25 cellular contexts compared by ENCODE assay signal in the genomic region with DNA sequence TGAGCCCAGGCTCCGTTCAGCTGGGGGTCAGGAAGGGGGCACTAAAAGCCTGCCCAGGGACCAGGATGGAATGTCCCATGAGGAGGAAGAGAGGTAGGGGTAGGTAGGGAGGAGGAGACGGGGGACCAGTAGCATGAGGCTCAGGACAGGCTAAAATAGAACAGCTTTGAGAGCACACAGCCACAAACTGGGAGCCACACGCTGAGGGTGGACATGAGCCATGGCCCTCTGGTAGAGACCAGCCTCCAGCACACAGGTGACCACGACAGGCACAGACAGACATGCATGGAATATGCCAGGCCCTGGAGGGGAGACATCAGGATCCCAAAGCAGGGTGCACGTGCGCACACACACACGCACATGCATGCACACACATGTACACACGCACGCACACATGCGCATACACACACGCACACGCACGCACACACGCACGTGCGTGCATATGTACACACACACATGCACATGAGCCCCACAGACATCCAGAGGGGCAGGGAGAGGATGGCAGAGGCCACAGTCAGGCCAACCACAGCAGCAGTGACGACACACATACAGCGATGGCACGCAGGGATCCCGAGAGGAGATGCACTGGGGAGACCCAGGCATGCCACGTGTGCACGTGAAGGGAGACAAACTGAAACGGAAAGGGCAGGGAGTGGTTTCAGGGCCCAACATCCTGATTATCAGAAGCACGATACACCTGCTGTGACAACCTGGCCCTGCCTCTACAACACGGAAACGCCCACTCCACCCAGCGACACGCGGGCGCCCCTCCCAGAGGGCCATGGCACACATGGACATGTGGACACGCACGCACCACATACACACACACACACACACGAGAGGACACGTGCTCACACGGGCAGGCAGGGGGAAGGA. TPM values are rescaled to one million over a fixed set of nuclear protein-coding genes. Genes with fewer than 3 reads are reported as not detected.
DNase-seq lines count a peak whose midpoint lies in the region; ATAC-seq, FAIRE-seq and TF ChIP-seq lines count a peak whose summit lies in the region.
"Had no signal": no experiment of that assay in that cellular context is flagged by ENCODE, and none has a peak within 500 bp of the region (broad histone marks: within the 10 kb centered on the region; RNA-seq: fewer than 3 reads in every experiment).

No MANE protein-coding gene starts in this region.

- H3K4me2 ChIP-seq in neuronal stem cell (ENCODE audit: insufficient read depth, low read length, poor library complexity, severe bottlenecking): no peak overlapping the region

- peak overlapping the region; percentile 26 for H3K4ac ChIP-seq in neuronal stem cell (ENCODE audit: low read length)

- in situ Hi-C loops in G401 (cut with HindIII; ENCODE audit: low sequenced_read_pairs): no loop called here

- DNase-seq in NCI-H2029 (lab: John Stamatoyannopoulos, UW): peak; percentile 79
- DNase-seq in NCI-H2029 treated with DMSO at 0.1 percent for 48 hours (lab: John Stamatoyannopoulos, UW): no peak
- DNase-seq in G401 (ENCODE audit: low spot score): peak; percentile 68
- no peak for DNase-seq in bronchial epithelial cell (ENCODE audit: low read depth)
- DNase-seq in neuronal stem cell (ENCODE audit: low spot score): no peak
- DNase-seq in T-helper 17 cell: no peak
- DNase-seq in kidney tubule cell (ENCODE audit: low spot score): no peak
- DNase-seq in NCI-H2107 (lab: John Stamatoyannopoulos, UW): no peak
- DNase-seq: activated CD8-positive, alpha-beta T cell treated with anti-CD3 and anti-CD28 coated beads, Interleukin-2, amount 10 ng/mL, durations not matched to agents 7 days and 5 days; activated naive CD4-positive, alpha-beta T cell; activated T-cell treated with anti-CD3 and anti-CD28 coated beads, Interleukin-2, amount 50 U/mL, for 24 hours; amygdala; central memory CD4-positive, alpha-beta T cell; effector CD8-positive, alpha-beta T cell; NCI-H1105; NCI-H2171 treated with DMSO at 0.1 percent for 48 hours; NK-92 treated with Interleukin-12 subunit alpha and Interleukin-12 subunit beta, amount 100 ng/mL, for 24 hours; T-helper 9 cell had no signal

- H2AK5ac ChIP-seq in neuronal stem cell (ENCODE audit: low read depth, low read length): peak overlapping the region; percentile 56

- no peaks in the 10 kb centered on the region for H3K4me1 Mint-ChIP-seq in T-helper 17 cell

- TF ChIP-seq CTCF in bronchial epithelial cell (IDR thresholded peaks at IDR 0.05; ENCODE audit: insufficient read depth, low read length, severe bottlenecking): no peak

- H2BK120ac ChIP-seq in neuronal stem cell (ENCODE audit: low read depth, low read length): no peak overlapping the region

- H3K36me3 ChIP-seq in bronchial epithelial cell (ENCODE audit: control insufficient read depth, insufficient read depth, low read length) (peaks cover 1% of the 10 kb centered on the region), neuronal stem cell (replicated peaks in 1 of 2; ENCODE audit: control insufficient read depth in 2 of 2, insufficient read depth in 2 of 2, low read length in 2 of 2) (no peaks in the 10 kb centered on the region)
- H3K36me3 ChIP-seq: neutrophil had no signal

- peak overlapping the region; percentile 62 for H3K18ac ChIP-seq in neuronal stem cell (ENCODE audit: low read length)

- H3K36me3 Mint-ChIP-seq in T-helper 17 cell (ENCODE audit: low read depth): no peaks in the 10 kb centered on the region

- H2BK15ac ChIP-seq in neuronal stem cell (ENCODE audit: low read length): peak overlapping the region; percentile 80

- H2BK5ac ChIP-seq in neuronal stem cell (ENCODE audit: low read length): no peak overlapping the region

- no peak overlapping the region for H3K4me3 ChIP-seq in bronchial epithelial cell (ENCODE audit: low read depth, low read length)
- H3K4me3 ChIP-seq in neuronal stem cell (ENCODE audit: low read length in 2 of 2): peak overlapping the region in 1 of 2 donors; percentile 53

- H3K9ac ChIP-seq in neuronal stem cell (ENCODE audit: low read depth, low read length, poor library complexity): peak overlapping the region; percentile 73

- no peak overlapping the region for H2AFZ ChIP-seq in neuronal stem cell (ENCODE audit: low read length)

- FAIRE-seq in bronchial epithelial cell (lab: Jason Lieb, UNC): peak; percentile 28
- FAIRE-seq: A204.1, frontal cortex, RCC 7860 had no signal

- peak overlapping the region; percentile 76 for H2BK12ac ChIP-seq in neuronal stem cell (ENCODE audit: low read length)

- no peaks in the 10 kb centered on the region for H3K79me1 ChIP-seq in neuronal stem cell (ENCODE audit: low read depth, low read length)

- no peak overlapping the region for H3K27ac ChIP-seq in neuronal stem cell (replicated peaks; ENCODE audit: low read length)
- H3K27ac ChIP-seq: neutrophil had no signal

- H3K27me3 Mint-ChIP-seq in T-helper 17 cell: peaks cover 38% of the 10 kb centered on the region

- ATAC-seq in T-helper 17 cell: no peak
- ATAC-seq: activated CD8-positive, alpha-beta T cell treated with anti-CD3 and anti-CD28 coated beads, Interleukin-2, amount 10 ng/mL, durations not matched to agents 7 days and 5 days; SK-N-SH treated with all-trans-retinoic acid at 6 μM for 48 hours had no signal

- H3K27ac Mint-ChIP-seq in T-helper 17 cell: no peak overlapping the region
- H3K27ac Mint-ChIP-seq: activated CD8-positive, alpha-beta T cell treated with anti-CD3 and anti-CD28 coated beads, Interleukin-2, amount 10 ng/mL, durations not matched to agents 7 days and 5 days; activated T-cell treated with anti-CD3 and anti-CD28 coated beads, Interleukin-2, amount 50 U/mL, for 24 hours had no signal

- no CpG with 5 or more reads among the region's 35 CpGs for WGBS in neuronal stem cell (ENCODE audit: extremely low coverage in 2 of 2, insufficient read length in 2 of 2, insufficient replicate concordance in 1 of 2), 2 donors

- H3K9me3 ChIP-seq in neuronal stem cell (replicated peaks in 1 of 2; ENCODE audit: control insufficient read depth in 2 of 2, insufficient read depth in 1 of 2, low read depth in 1 of 2, low read length in 2 of 2): peaks cover 0 to 3% of the 10 kb centered on the region in 2 donors
- H3K9me3 ChIP-seq in T-helper 17 cell (ENCODE audit: control insufficient read depth, low read length, poor library complexity, severe bottlenecking): no peaks in the 10 kb centered on the region
- H3K9me3 ChIP-seq: Caco-2, neutrophil had no signal

- peaks cover 4 to 19% of the 10 kb centered on the region in 2 donors for H3K4me1 ChIP-seq in neuronal stem cell (ENCODE audit: control insufficient read depth in 2 of 2, insufficient read depth in 1 of 2, low read depth in 1 of 2, low read length in 2 of 2)

- H3K14ac ChIP-seq in neuronal stem cell (ENCODE audit: low read length): peak overlapping the region; percentile 57

- H3K27me3 ChIP-seq in bronchial epithelial cell (ENCODE audit: control insufficient read depth, insufficient read depth, low read length) (peaks cover 3% of the 10 kb centered on the region), neuronal stem cell (ENCODE audit: control insufficient read depth in 3 of 3, insufficient read depth in 3 of 3, low read depth in 1 of 3, low read length in 3 of 3) (peaks cover 0 to 9% (median 0%) of the 10 kb centered on the region in 3 experiments)

- no peak overlapping the region for H4K91ac ChIP-seq in neuronal stem cell (ENCODE audit: low read depth, low read length, poor library complexity)

- H4K8ac ChIP-seq in neuronal stem cell (ENCODE audit: low read depth, low read length): peak overlapping the region; percentile 52

- H3K23ac ChIP-seq in neuronal stem cell (ENCODE audit: low read depth, low read length, poor library complexity): peak overlapping the region; percentile 92

- no peak overlapping the region for H3K4me3 Mint-ChIP-seq in T-helper 17 cell
- H3K4me3 Mint-ChIP-seq: activated CD8-positive, alpha-beta T cell treated with anti-CD3 and anti-CD28 coated beads, Interleukin-2, amount 10 ng/mL, durations not matched to agents 7 days and 5 days; activated T-cell treated with anti-CD3 and anti-CD28 coated beads, Interleukin-2, amount 50 U/mL, for 24 hours had no signal

RNA-seq across cellular contexts. Expression of a gene that starts 25.7 kb away (rescaled TPM):
- 2.5 and 4.6 TPM in 2 replicates for total RNA-seq in G401 (2014; rRNA removed; shearing (Covaris generic))
- total RNA-seq in bronchial epithelial cell (under 0.01 TPM in 1 of 2 replicates, not detected in the other), T-helper 17 cell (not detected)
- 1.5 TPM for polyA plus RNA-seq in neuronal stem cell (2013, experiment 1 of 2)
- 1.4 TPM for polyA plus RNA-seq in neuronal stem cell (2013, experiment 2 of 2)
- total RNA-seq: activated CD8-positive, alpha-beta T cell treated with anti-CD3 and anti-CD28 coated beads, Interleukin-2, amount 10 ng/mL, durations not matched to agents 7 days and 5 days; urinary bladder had no signal

RNA-seq across cellular contexts. Expression of a gene that starts 46.6 kb away (rescaled TPM):
- 1.6 and 3.4 TPM in 2 replicates for total RNA-seq in G401 (2014; rRNA removed; shearing (Covaris generic))
- 21.1 and 34.4 TPM in 2 replicates for total RNA-seq in bronchial epithelial cell
- 2.5 TPM for polyA plus RNA-seq in neuronal stem cell (2013, experiment 1 of 2)
- 2.3 TPM for polyA plus RNA-seq in neuronal stem cell (2013, experiment 2 of 2)
- total RNA-seq in T-helper 17 cell: not detected
- total RNA-seq: activated CD8-positive, alpha-beta T cell treated with anti-CD3 and anti-CD28 coated beads, Interleukin-2, amount 10 ng/mL, durations not matched to agents 7 days and 5 days had no signal

Comparison
In these comparisons a context has a peak if more than half of its experiments do, and no peak if none do; other contexts are left out.
1. DNase-seq: peak in NCI-H2029 (single experiment) and G401 (single experiment); none in NCI-H2029 treated with DMSO at 0.1 percent for 48 hours (single experiment), bronchial epithelial cell (single experiment), neuronal stem cell (single experiment), T-helper 17 cell (0 of 3), kidney tubule cell (single experiment) and NCI-H2107 (single experiment).